Comparison of ENCODE assay signal across 28 cellular contexts in the genomic region with DNA sequence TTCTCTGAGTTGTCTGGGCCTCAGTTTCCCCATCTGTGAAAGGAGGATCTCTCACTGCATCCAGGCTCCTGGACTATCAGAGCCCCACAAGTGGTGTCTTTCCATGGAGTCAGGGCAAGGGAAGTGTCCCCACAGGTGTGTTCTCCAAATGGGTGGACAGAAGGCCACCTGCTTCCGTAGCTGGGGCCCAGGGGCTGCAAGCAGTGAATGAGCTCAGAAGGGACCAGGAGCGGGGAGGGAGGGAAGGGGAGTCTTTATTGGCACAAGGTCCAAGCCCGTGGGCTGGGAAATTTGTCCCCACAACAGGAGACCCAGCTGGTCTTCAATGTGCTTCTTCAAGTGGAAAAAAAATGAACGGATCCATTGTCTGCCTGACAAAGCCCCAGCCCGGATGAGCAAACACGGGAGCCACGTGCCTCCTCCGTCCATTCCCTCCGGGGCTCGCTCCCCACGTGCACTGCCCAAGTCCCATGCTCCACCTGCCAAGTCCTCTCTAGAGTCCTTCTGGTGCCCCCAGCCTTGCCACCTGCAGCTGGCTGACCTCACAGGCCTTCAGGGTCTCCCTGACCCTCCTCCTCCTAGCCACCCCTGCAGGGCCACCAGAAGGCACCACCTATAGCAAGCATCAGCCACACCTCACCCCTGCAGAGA.
A peak's percentile ranks its signal among the peaks of the same experiment; 100 is the strongest.
DNase-seq lines count a peak whose midpoint lies in the region; ATAC-seq and TF ChIP-seq lines count a peak whose summit lies in the region.
"Had no signal": no experiment of that assay in that cellular context is flagged by ENCODE, and none has a peak within 500 bp of the region (broad histone marks: within the 10 kb centered on the region; RNA-seq: fewer than 3 reads in every experiment).

No MANE protein-coding gene starts in this region.

- H3K4me1 ChIP-seq in mesendoderm (ENCODE audit: control insufficient read depth, low read depth, low read length): no peaks in the 10 kb centered on the region
- H3K4me1 ChIP-seq: A549, Caco-2, colonic mucosa, esophagus muscularis mucosa had no signal

- no peak for ATAC-seq in natural killer cell treated with Interleukin-12 subunit alpha and Interleukin-12 subunit beta and Interleukin-15 and Interleukin-18, amount 100 ng/mL, for 72 hours
- no peak for ATAC-seq in natural killer cell
- ATAC-seq in HG02759 (IDR thresholded peaks at IDR 0.05; ENCODE audit: unreplicated experiment): no peak
- no peak for ATAC-seq in HG02642 (IDR thresholded peaks at IDR 0.05; ENCODE audit: poor library complexity, unreplicated experiment)
- ATAC-seq: A549; activated T-cell treated with anti-CD3 and anti-CD28 coated beads, Interleukin-2, amount 50 U/mL, for 72 hours; effector memory CD8-positive, alpha-beta T cell; GM12878; stimulated activated effector memory CD8-positive, alpha-beta T cell treated with anti-CD3 and anti-CD28 coated beads, Interleukin-12 subunit alpha, Interleukin-12 subunit beta, amount 100 ng/mL, for 72 hours had no signal

- intact Hi-C loops in natural killer cell (cut with micrococcal nuclease): no loop called here

- no peak overlapping the region for H3K27ac ChIP-seq in mesendoderm (ENCODE audit: low read depth, low read length)
- H3K27ac ChIP-seq: A549, colonic mucosa, esophagus muscularis mucosa, hepatocyte had no signal

- no peak overlapping the region for H3K18ac ChIP-seq in mesendoderm (ENCODE audit: low read length)

- H3K4me3 Mint-ChIP-seq in natural killer cell treated with Interleukin-12 subunit alpha and Interleukin-12 subunit beta and Interleukin-15 and Interleukin-18, amount 100 ng/mL, for 72 hours: no peak overlapping the region
- H3K4me3 Mint-ChIP-seq in natural killer cell: no peak overlapping the region
- H3K4me3 Mint-ChIP-seq: activated CD4-positive, alpha-beta T cell treated with anti-CD3 and anti-CD28 coated beads, Interleukin-2, amount 10 ng/mL, durations not matched to agents 24 days and 14 days; activated naive CD4-positive, alpha-beta T cell treated with anti-CD3 and anti-CD28 coated beads, Interleukin-2, amount 10 ng/mL, durations not matched to agents 7 days and 5 days; activated T-cell treated with anti-CD3 and anti-CD28 coated beads, Interleukin-2, amount 50 U/mL, for 72 hours; B cell; effector memory CD8-positive, alpha-beta T cell; memory B cell; stimulated activated effector memory CD8-positive, alpha-beta T cell treated with anti-CD3 and anti-CD28 coated beads, Interleukin-12 subunit alpha, Interleukin-12 subunit beta, amount 100 ng/mL, for 72 hours had no signal

- WGBS in mesendoderm (ENCODE audit: extremely low coverage, insufficient coverage, low lambda C conversion rate): no CpG with 5 or more reads among the region's 11 CpGs

- H3K4me2 ChIP-seq in mesendoderm (ENCODE audit: low read length): no peak overlapping the region
- H3K4me2 ChIP-seq: A549, hepatocyte had no signal

- H3K27me3 ChIP-seq in mesendoderm (ENCODE audit: insufficient read depth, low read length, poor library complexity): no peaks in the 10 kb centered on the region
- H3K27me3 ChIP-seq: colonic mucosa, hepatocyte had no signal

- H2BK15ac ChIP-seq in mesendoderm (replicated peaks; ENCODE audit: low read depth): no peak overlapping the region

- H3K79me1 ChIP-seq in mesendoderm (ENCODE audit: low read length): peaks cover 4% of the 10 kb centered on the region

- H3K36me3 Mint-ChIP-seq in natural killer cell treated with Interleukin-12 subunit alpha and Interleukin-12 subunit beta and Interleukin-15 and Interleukin-18, amount 100 ng/mL, for 72 hours: no peaks in the 10 kb centered on the region
- H3K36me3 Mint-ChIP-seq in natural killer cell: no peaks in the 10 kb centered on the region
- H3K36me3 Mint-ChIP-seq: activated naive CD4-positive, alpha-beta T cell treated with anti-CD3 and anti-CD28 coated beads, Interleukin-2, amount 10 ng/mL, durations not matched to agents 7 days and 5 days; memory B cell had no signal

- TF ChIP-seq CTCF in natural killer cell (IDR thresholded peaks at IDR 0.05): no peak

- no peak overlapping the region for H3K56ac ChIP-seq in mesendoderm (ENCODE audit: low read length)

- peaks cover 0 to 4% of the 10 kb centered on the region in 2 donors for H3K27me3 Mint-ChIP-seq in natural killer cell treated with Interleukin-12 subunit alpha and Interleukin-12 subunit beta and Interleukin-15 and Interleukin-18, amount 100 ng/mL, for 72 hours
- no peaks in the 10 kb centered on the region for H3K27me3 Mint-ChIP-seq in natural killer cell (ENCODE audit: low read depth in 2 of 2)
- H3K27me3 Mint-ChIP-seq: activated CD4-positive, alpha-beta T cell treated with anti-CD3 and anti-CD28 coated beads, Interleukin-2, amount 10 ng/mL, durations not matched to agents 24 days and 14 days; B cell; effector memory CD8-positive, alpha-beta T cell; memory B cell had no signal

- no peak overlapping the region for H2BK120ac ChIP-seq in mesendoderm (ENCODE audit: low read depth, low read length)

- H3K23ac ChIP-seq in mesendoderm (ENCODE audit: low read length): no peak overlapping the region

- H2BK5ac ChIP-seq in mesendoderm (ENCODE audit: low read length): no peak overlapping the region

- H3K27ac Mint-ChIP-seq in natural killer cell treated with Interleukin-12 subunit alpha and Interleukin-12 subunit beta and Interleukin-15 and Interleukin-18, amount 100 ng/mL, for 72 hours: no peak overlapping the region
- no peak overlapping the region for H3K27ac Mint-ChIP-seq in natural killer cell
- H3K27ac Mint-ChIP-seq: activated CD4-positive, alpha-beta T cell treated with anti-CD3 and anti-CD28 coated beads, Interleukin-2, amount 10 ng/mL, durations not matched to agents 24 days and 14 days; activated naive CD4-positive, alpha-beta T cell treated with anti-CD3 and anti-CD28 coated beads, Interleukin-2, amount 10 ng/mL, durations not matched to agents 7 days and 5 days; activated T-cell treated with anti-CD3 and anti-CD28 coated beads, Interleukin-2, amount 50 U/mL, for 72 hours; B cell; memory B cell had no signal

- peaks cover 0 to 24% of the 10 kb centered on the region in 2 donors for H3K4me1 Mint-ChIP-seq in natural killer cell treated with Interleukin-12 subunit alpha and Interleukin-12 subunit beta and Interleukin-15 and Interleukin-18, amount 100 ng/mL, for 72 hours (ENCODE audit: low read depth in 2 of 2)
- peaks cover 0 to 11% of the 10 kb centered on the region in 2 donors for H3K4me1 Mint-ChIP-seq in natural killer cell
- H3K4me1 Mint-ChIP-seq: activated naive CD4-positive, alpha-beta T cell treated with anti-CD3 and anti-CD28 coated beads, Interleukin-2, amount 10 ng/mL, durations not matched to agents 7 days and 5 days; B cell; memory B cell had no signal

- H3K9ac ChIP-seq in mesendoderm (ENCODE audit: low read length): no peak overlapping the region

- no peak overlapping the region for H3K4ac ChIP-seq in mesendoderm (ENCODE audit: low read depth, low read length)

- no peak overlapping the region for H4K8ac ChIP-seq in mesendoderm (ENCODE audit: low read depth, low read length)

- H4K5ac ChIP-seq in mesendoderm (ENCODE audit: low read length): no peak overlapping the region

- H3K4me3 ChIP-seq in mesendoderm (ENCODE audit: low read length): no peak overlapping the region
- H3K4me3 ChIP-seq: A549, colonic mucosa, esophagus muscularis mucosa, GM12878, hepatocyte had no signal

- no peaks in the 10 kb centered on the region for H3K79me2 ChIP-seq in mesendoderm (ENCODE audit: control insufficient read depth, insufficient read depth, low read length)
- H3K79me2 ChIP-seq: hepatocyte had no signal

- H3K9me3 Mint-ChIP-seq in natural killer cell treated with Interleukin-12 subunit alpha and Interleukin-12 subunit beta and Interleukin-15 and Interleukin-18, amount 100 ng/mL, for 72 hours: no peaks in the 10 kb centered on the region
- H3K9me3 Mint-ChIP-seq in natural killer cell: no peaks in the 10 kb centered on the region
- H3K9me3 Mint-ChIP-seq: activated CD4-positive, alpha-beta T cell treated with anti-CD3 and anti-CD28 coated beads, Interleukin-2, amount 10 ng/mL, durations not matched to agents 24 days and 14 days; activated naive CD4-positive, alpha-beta T cell treated with anti-CD3 and anti-CD28 coated beads, Interleukin-2, amount 10 ng/mL, durations not matched to agents 7 days and 5 days; activated T-cell treated with anti-CD3 and anti-CD28 coated beads, Interleukin-2, amount 50 U/mL, for 72 hours; effector memory CD8-positive, alpha-beta T cell; memory B cell; stimulated activated effector memory CD8-positive, alpha-beta T cell treated with anti-CD3 and anti-CD28 coated beads, Interleukin-12 subunit alpha, Interleukin-12 subunit beta, amount 100 ng/mL, for 72 hours had no signal

- H2AK5ac ChIP-seq in mesendoderm (ENCODE audit: low read length): no peak overlapping the region

- no peaks in the 10 kb centered on the region for H3K36me3 ChIP-seq in mesendoderm (ENCODE audit: control insufficient read depth, insufficient read depth, low read length)
- H3K36me3 ChIP-seq: colonic mucosa, esophagus muscularis mucosa had no signal

- peak; percentile 45 for DNase-seq in natural killer cell treated with Interleukin-12 subunit alpha and Interleukin-12 subunit beta and Interleukin-15 and Interleukin-18, amount 100 ng/mL, for 72 hours (ENCODE audit: low spot score)
- no peak for DNase-seq in natural killer cell
- peak; percentile 88 for DNase-seq in NCI-H2196 (lab: John Stamatoyannopoulos, UW; ENCODE audit: unreplicated experiment)
- DNase-seq in SHP77 treated with DMSO at 0.1 percent for 48 hours (lab: John Stamatoyannopoulos, UW): peak; percentile 14
- DNase-seq in mesendoderm: no peak
- no peak for DNase-seq in H4 (ENCODE audit: low spot score)
- DNase-seq: activated CD4-positive, alpha-beta T cell treated with anti-CD3 and anti-CD28 coated beads, Interleukin-2, amount 10 ng/mL, durations not matched to agents 24 days and 14 days; activated T-cell treated with anti-CD3 and anti-CD28 coated beads, Interleukin-2, amount 50 U/mL, for 72 hours; amniotic stem cell; Caco-2; colonic mucosa; effector memory CD8-positive, alpha-beta T cell; H7; IMR-90; NCI-H1105; NCI-H446 treated with DMSO at 0.1 percent for 48 hours; RPMI8226; stimulated activated CD4-positive, alpha-beta T cell treated with anti-CD3 and anti-CD28 coated beads, Interleukin-2, amount 100 ng/mL, for 48 hours had no signal

Comparison
In these comparisons a context has a peak if more than half of its experiments do, and no peak if none do; other contexts are left out.
1. DNase-seq: peak in natural killer cell treated with Interleukin-12 subunit alpha and Interleukin-12 subunit beta and Interleukin-15 and Interleukin-18, amount 100 ng/mL, for 72 hours (single experiment), NCI-H2196 (single experiment) and SHP77 treated with DMSO at 0.1 percent for 48 hours (single experiment); none in natural killer cell (single experiment), mesendoderm (single experiment) and H4 (single experiment).